10 cellular contexts compared by ENCODE assay signal in genomic region chr19:48415395-48415794, GRCh38. TPM values are rescaled to one million over a fixed set of nuclear protein-coding genes. Genes with fewer than 3 reads are reported as not detected.
DNase-seq lines count a peak whose midpoint lies in the region; ATAC-seq and TF ChIP-seq lines count a peak whose summit lies in the region.
"Had no signal": no experiment of that assay in that cellular context is flagged by ENCODE, and none has a peak within 500 bp of the region (broad histone marks: within the 10 kb centered on the region; RNA-seq: fewer than 3 reads in every experiment).

No MANE protein-coding gene starts in this region.

- no peaks in the 10 kb centered on the region for H3K36me3 ChIP-seq in heart left ventricle

- ATAC-seq in heart left ventricle = peak; percentile 72 to 90 (median 90)

- H3K27ac ChIP-seq in heart left ventricle = no peak overlapping the region
- H3K27ac ChIP-seq: VCaP had no signal

- H3K4me3 ChIP-seq in heart left ventricle = peak overlapping the region in 9 of 12 donors; percentile 20 to 48 (median 25)

- no peak for TF ChIP-seq CTCF in heart left ventricle (IDR thresholded peaks at IDR 0.05)

- H3K27me3 ChIP-seq in heart left ventricle = peaks cover 0 to 21% (median 0%) of the 10 kb centered on the region in 9 donors

- H3K9me3 ChIP-seq in heart left ventricle = no peaks in the 10 kb centered on the region

- 22 to 39% (median 30%) methylated on average over 14 of the region's 14 CpGs for WGBS in heart left ventricle, 4 donors

- DNase-seq in DMS153 (lab: John Stamatoyannopoulos, UW) (peak; percentile 51), DMS153 treated with DMSO at 0.1 percent for 48 hours (lab: John Stamatoyannopoulos, UW; ENCODE audit: unreplicated experiment) (no peak), RPMI8226 (peak; percentile 69), heart left ventricle (peak; percentile 68 to 88 (median 83)), KG1 (lab: John Stamatoyannopoulos, UW) (no peak), cerebellum (ENCODE audit: low spot score) (no peak)
- DNase-seq in activated naive CD4-positive, alpha-beta T cell treated with Interleukin-2 at 50 U/mL for 16 hours = peak; percentile 64
- peak; percentile 58 for DNase-seq in stimulated activated CD4-positive, alpha-beta T cell treated with anti-CD3 and anti-CD28 coated beads, Interleukin-12 subunit alpha, Interleukin-12 subunit beta, amount 100 ng/mL, for 4 hours

- no peak for TF ChIP-seq POLR2A in heart left ventricle (IDR thresholded peaks at IDR 0.05)

- peaks cover 0 to 20% (median 0%) of the 10 kb centered on the region in 12 donors for H3K4me1 ChIP-seq in heart left ventricle

- intact Hi-C loops in heart left ventricle (cut with DNase I) = no loop called here

RNA-seq across cellular contexts. Expression of gene GRIN2D, which starts 21.9 kb away (rescaled TPM):
- total RNA-seq in heart left ventricle (1 to 10 TPM in 1 of 9 donors, under 1 TPM in 8; 0.14 to 1.6 (median 0.19) TPM), cerebellum (4.6 TPM)
- under 1 TPM; 0.15 to 0.25 TPM for polyA plus RNA-seq in heart left ventricle

RNA-seq across cellular contexts. Expression of gene KDELR1, which starts 24.0 kb away (rescaled TPM):
- total RNA-seq in heart left ventricle = 100 to 1,000 TPM in 1 of 9 donors, 10 to 100 TPM in 8; 64.5 to 109 (median 79.1) TPM
- 100 to 1,000 TPM in 1 of 2 donors, 10 to 100 TPM in 1; 60.0 to 113 TPM for polyA plus RNA-seq in heart left ventricle
- 32.3 TPM for total RNA-seq in cerebellum

RNA-seq across cellular contexts. Expression of gene GRWD1, which starts 30.4 kb away (rescaled TPM):
- total RNA-seq in heart left ventricle = 10 to 100 TPM; 13.9 to 24.7 (median 19.0) TPM
- 10 to 100 TPM in 1 of 2 donors, 1 to 10 TPM in 1; 5.1 to 35.4 TPM for polyA plus RNA-seq in heart left ventricle
- total RNA-seq in cerebellum = 9.7 TPM

RNA-seq across cellular contexts. Expression of gene KCNJ14, which starts 40.0 kb away (rescaled TPM):
- total RNA-seq in heart left ventricle (1 to 10 TPM in 1 of 9 donors, under 1 TPM in 8; 0.20 to 2.0 (median 0.40) TPM), cerebellum (1.6 TPM)
- under 1 TPM; 0.23 to 0.83 TPM for polyA plus RNA-seq in heart left ventricle

RNA-seq across cellular contexts. Expression of gene SYNGR4, which starts 51.2 kb away (rescaled TPM):
- total RNA-seq in heart left ventricle = not detected
- not detected for polyA plus RNA-seq in heart left ventricle
- 0.27 TPM for total RNA-seq in cerebellum
- polyA plus RNA-seq: AG04450 had no signal

Comparison
In these comparisons a context has a peak if more than half of its experiments do, and no peak if none do; other contexts are left out.
1. DNase-seq: peak in DMS153 (single experiment), RPMI8226 (single experiment), activated naive CD4-positive, alpha-beta T cell treated with Interleukin-2 at 50 U/mL for 16 hours (single experiment), heart left ventricle (5 of 5) and stimulated activated CD4-positive, alpha-beta T cell treated with anti-CD3 and anti-CD28 coated beads, Interleukin-12 subunit alpha, Interleukin-12 subunit beta, amount 100 ng/mL, for 4 hours (single experiment); none in DMS153 treated with DMSO at 0.1 percent for 48 hours (single experiment), KG1 (single experiment) and cerebellum (single experiment).